11 cellular contexts compared by ENCODE assay signal in genomic region chr4:139692300-139693012, GRCh38. TPM values are rescaled to one million over a fixed set of nuclear protein-coding genes. Genes with fewer than 3 reads are reported as not detected.
DNase-seq lines count a peak whose midpoint lies in the region; ATAC-seq and TF ChIP-seq lines count a peak whose summit lies in the region.
"Had no signal": no experiment of that assay in that cellular context is flagged by ENCODE, and none has a peak within 500 bp of the region (broad histone marks: within the 10 kb centered on the region; RNA-seq: fewer than 3 reads in every experiment).

No MANE protein-coding gene starts in this region.

- no peaks in the 10 kb centered on the region for H3K36me3 ChIP-seq in right atrium auricular region
- H3K36me3 ChIP-seq: HAP-1 had no signal

- peaks cover 0 to 23% of the 10 kb centered on the region in 2 donors for H3K4me1 ChIP-seq in right atrium auricular region
- H3K4me1 ChIP-seq: HAP-1 had no signal

- no peaks in the 10 kb centered on the region for H3K27me3 ChIP-seq in right atrium auricular region

- intact Hi-C loops in posterior vena cava (cut with DNase I), result no loop called here

- peak overlapping the region; percentile 71 to 82 for H3K27ac ChIP-seq in right atrium auricular region

- H3K4me3 ChIP-seq in AG04449 (ENCODE audit: low read depth, low read length) (no peak overlapping the region), right atrium auricular region (no peak overlapping the region)
- H3K4me3 ChIP-seq: HAP-1, smooth muscle cell had no signal

- H3K9me3 ChIP-seq in right atrium auricular region, result peaks cover 0 to 5% of the 10 kb centered on the region in 2 donors
- H3K9me3 ChIP-seq: HAP-1 had no signal

- DNase-seq in AG04449 (ENCODE audit: low read depth, low spot score) (no peak), RPMI7951 (ENCODE audit: low read depth) (peak; percentile 4), right atrium auricular region (ENCODE audit: low spot score) (no peak), foreskin melanocyte (no peak), iPS-NIHi11 (ENCODE audit: low spot score) (no peak), mesenteric fat pad (ENCODE audit: low spot score) (no peak), posterior vena cava (ENCODE audit: low spot score) (no peak)
- DNase-seq: NCI-H774 had no signal

- TF ChIP-seq CTCF in AG04449 (IDR thresholded peaks at IDR 0.05; ENCODE audit: insufficient read depth, low read length, missing control alignments), result peak; percentile 13
- peak; percentile 32 to 65 for TF ChIP-seq CTCF in right atrium auricular region (IDR thresholded peaks at IDR 0.05)

- ATAC-seq in GM19023 (IDR thresholded peaks at IDR 0.05; ENCODE audit: unreplicated experiment), result peak; percentile 54

- CTCF ChIA-PET in AG04449 (lab: Yijun Ruan, JAX), result interaction anchor here (1.0 kb wide), 1 partner anchor 41 kb away, joined by 4 read pairs; no protein-coding TSS in a partner anchor

- POLR2A ChIA-PET in AG04449 (lab: Yijun Ruan, JAX), result interaction anchor here (0.6 kb wide), 1 partner anchor 413 kb away, joined by 3 read pairs; no protein-coding TSS in a partner anchor

RNA-seq across cellular contexts. Expression of gene MGST2, which starts 26.8 kb away (rescaled TPM):
- total RNA-seq in RPMI7951 (2014; rRNA removed; shearing (Covaris generic)), result 8.5 and 11.5 TPM in 2 replicates
- 100 to 1,000 TPM in 1 of 2 donors, 10 to 100 TPM in 1; 77.4 to 129 TPM for total RNA-seq in right atrium auricular region
- total RNA-seq in mesenteric fat pad, result 53.7 TPM
- total RNA-seq in posterior vena cava, result 10 to 100 TPM; 41.1 to 41.2 TPM
